8 cellular contexts compared by ENCODE assay signal in genomic region chr19:13117772-13118423, GRCh38. TPM values are rescaled to one million over a fixed set of nuclear protein-coding genes. Genes with fewer than 3 reads are reported as not detected.
DNase-seq lines count a peak whose midpoint lies in the region; ATAC-seq and TF ChIP-seq lines count a peak whose summit lies in the region.

Gene NACC1, plus strand, starts transcription at chr19:13118264. Its CDS starts 16,944 bp downstream, at chr19:13135208.

- H3K4me1 ChIP-seq in left lung: peaks cover 22 to 48% of the 10 kb centered on the region in 2 donors

- H3K27ac ChIP-seq in left lung: peak within 1 kb of the TSS; percentile 67 to 84

- DNase-seq in AG04449 (ENCODE audit: low read depth, low spot score) (no peak), NCI-H524 treated with DMSO at 0.1 percent for 48 hours (lab: John Stamatoyannopoulos, UW) (peak; percentile 26), dedifferentiated amniotic fluid mesenchymal stem cell (ENCODE audit: extremely low spot score) (peak; percentile 82), left lung (peak; percentile 89 to 99)
- peak; percentile 84 for DNase-seq in activated CD4-positive, alpha-beta T cell treated with anti-CD3 and anti-CD28 coated beads, Interleukin-2, amount 50 U/mL, for 1 hour
- DNase-seq in stimulated activated CD4-positive, alpha-beta T cell treated with anti-CD3 and anti-CD28 coated beads, Interleukin-2, amount 100 ng/mL, for 4 hours (ENCODE audit: low read depth): peak; percentile 86

- intact Hi-C loops in left lung (cut with DNase I): no loop called here

- peak within 1 kb of the TSS; percentile 99 for H3K4me3 ChIP-seq in AG04449 (ENCODE audit: low read depth, low read length)
- peak within 1 kb of the TSS; percentile 93 to 95 for H3K4me3 ChIP-seq in left lung

- no peaks in the 10 kb centered on the region for H3K27me3 ChIP-seq in left lung

- TF ChIP-seq CTCF in AG04449 (IDR thresholded peaks at IDR 0.05; ENCODE audit: insufficient read depth, low read length, missing control alignments): no peak
- TF ChIP-seq CTCF in left lung (IDR thresholded peaks at IDR 0.05): no peak

- ATAC-seq in HG03354 (IDR thresholded peaks at IDR 0.05; ENCODE audit: poor library complexity, severe bottlenecking, unreplicated experiment) (peak; percentile 63), left lung (peak; percentile 93)

- H3K9me3 ChIP-seq in left lung: no peaks in the 10 kb centered on the region

- TF ChIP-seq POLR2A in GM18951 (IDR thresholded peaks at IDR 0.05; ENCODE audit: extremely low read depth, insufficient read depth, insufficient read length): peak; percentile 70

- CTCF ChIA-PET in AG04449 (lab: Yijun Ruan, JAX): interaction anchor here (0.7 to 2.4 kb wide), 9 partner anchors 13 to 152 kb away, joined by 3 to 10 read pairs (median 4); partner anchors contain the start of genes IER2 and STX10

- H3K36me3 ChIP-seq in left lung: peaks cover 0 to 27% of the 10 kb centered on the region in 2 donors

- in situ Hi-C loops in GM18951 (cut with MboI; ENCODE audit: low sequenced_read_pairs, unreplicated experiment): no loop called here

- POLR2A ChIA-PET in AG04449 (lab: Yijun Ruan, JAX): interaction anchor here (1.7 to 2.2 kb wide), 3 partner anchors 15 to 37 kb away, joined by 7 to 13 read pairs (median 9); no protein-coding TSS in a partner anchor

RNA-seq across cellular contexts. Expression of gene NACC1, which starts in this region (rescaled TPM):
- total RNA-seq in left lung: 10 to 100 TPM; 65.1 to 92.5 TPM
